ENCODE assay signal across 12 cellular contexts in genomic region chr2:161418275-161418714, GRCh38. TPM values are rescaled to one million over a fixed set of nuclear protein-coding genes. Genes with fewer than 3 reads are reported as not detected.
DNase-seq lines count a peak whose midpoint lies in the region; TF ChIP-seq lines count a peak whose summit lies in the region.
"Had no signal": no experiment of that assay in that cellular context is flagged by ENCODE, and none has a peak within 500 bp of the region (broad histone marks: within the 10 kb centered on the region; RNA-seq: fewer than 3 reads in every experiment).

No MANE protein-coding gene starts in this region.

- no peak overlapping the region for H3K23ac ChIP-seq in trophoblast cell (ENCODE audit: low read length)

- no peak overlapping the region for H4K91ac ChIP-seq in trophoblast cell (ENCODE audit: low read depth, low read length)

- H2BK5ac ChIP-seq in trophoblast cell (ENCODE audit: low read depth, low read length, poor library complexity): no peak overlapping the region

- TF ChIP-seq POLR2A in erythroblast (IDR thresholded peaks at IDR 0.05; ENCODE audit: low read length): no peak

- peaks cover 54% of the 10 kb centered on the region for H3K4me1 ChIP-seq in HUES6 (ENCODE audit: control insufficient read depth, insufficient read depth, low read length)
- peaks cover 6 to 11% of the 10 kb centered on the region in 2 experiments for H3K4me1 ChIP-seq in trophoblast cell (ENCODE audit: control insufficient read depth in 1 of 2, insufficient read depth in 2 of 2, low read length in 2 of 2)

- H3K36me3 ChIP-seq in HUES6 (ENCODE audit: control insufficient read depth, insufficient read depth, low read length) (no peaks in the 10 kb centered on the region), trophoblast cell (ENCODE audit: control insufficient read depth in 1 of 2, insufficient read depth in 2 of 2, low read length in 2 of 2) (no peaks in the 10 kb centered on the region)
- H3K36me3 ChIP-seq: esophagus muscularis mucosa had no signal

- no peak overlapping the region for H2BK12ac ChIP-seq in trophoblast cell (ENCODE audit: low read length)

- WGBS in trophoblast cell (ENCODE audit: extremely low coverage, insufficient coverage, insufficient read length): no CpG with 5 or more reads among the region's 15 CpGs

- no peak overlapping the region for H3K14ac ChIP-seq in trophoblast cell (ENCODE audit: low read length)

- no peak overlapping the region for H4K8ac ChIP-seq in trophoblast cell (ENCODE audit: low read depth, low read length)

- H3K9me3 ChIP-seq in HUES6 (ENCODE audit: control insufficient read depth, insufficient read depth, low read depth, low read length): no peaks in the 10 kb centered on the region
- H3K9me3 ChIP-seq in trophoblast cell (ENCODE audit: insufficient read depth, low read depth, low read length): peaks cover 4% of the 10 kb centered on the region
- H3K9me3 ChIP-seq: esophagus muscularis mucosa had no signal

- H3K4ac ChIP-seq in trophoblast cell (ENCODE audit: low read depth, low read length): no peak overlapping the region

- peak overlapping the region; percentile 70 for H3K4me2 ChIP-seq in trophoblast cell (ENCODE audit: low read length)

- H2AFZ ChIP-seq in trophoblast cell (ENCODE audit: insufficient read depth, low read length, poor library complexity): no peak overlapping the region

- H3K9ac ChIP-seq in HUES6 (ENCODE audit: low read length) (no peak overlapping the region), trophoblast cell (ENCODE audit: low read length) (no peak overlapping the region)

- H3K27ac ChIP-seq in HUES6 (ENCODE audit: low read depth, low read length) (no peak overlapping the region), coronary artery (no peak overlapping the region), trophoblast cell (ENCODE audit: low read depth, low read length) (no peak overlapping the region)
- H3K27ac ChIP-seq: esophagus muscularis mucosa had no signal

- no peak overlapping the region for H3K18ac ChIP-seq in trophoblast cell (ENCODE audit: low read length)

- peaks cover 2% of the 10 kb centered on the region for H3K79me1 ChIP-seq in trophoblast cell (ENCODE audit: low read length)

- H3K4me3 ChIP-seq in HUES6 (ENCODE audit: low read depth, low read length) (peak overlapping the region; percentile 70), coronary artery (peak overlapping the region; percentile 40), trophoblast cell (ENCODE audit: low read depth, low read length) (no peak overlapping the region)

- no peak overlapping the region for H2BK120ac ChIP-seq in trophoblast cell (ENCODE audit: insufficient read depth, low read length, poor library complexity)

- no peak for TF ChIP-seq CTCF in coronary artery (IDR thresholded peaks at IDR 0.05)

- H3K79me2 ChIP-seq in trophoblast cell (ENCODE audit: control insufficient read depth, insufficient read depth, low read length, poor library complexity): peaks cover 3% of the 10 kb centered on the region

- no peak overlapping the region for H4K12ac ChIP-seq in trophoblast cell (ENCODE audit: low read depth, low read length)

- peaks cover 100% of the 10 kb centered on the region for H3K27me3 ChIP-seq in HUES6 (ENCODE audit: control insufficient read depth, insufficient read depth, low read length)
- H3K27me3 ChIP-seq in trophoblast cell (ENCODE audit: insufficient read depth, low read length): peaks cover 82% of the 10 kb centered on the region

- no peak overlapping the region for H2AK5ac ChIP-seq in trophoblast cell (ENCODE audit: low read length)

- peak; percentile 34 for DNase-seq in NCI-H748 (lab: John Stamatoyannopoulos, UW; ENCODE audit: unreplicated experiment)
- no peak for DNase-seq in NCI-H748 treated with DMSO at 0.1 percent for 48 hours (lab: John Stamatoyannopoulos, UW)
- no peak for DNase-seq in coronary artery (ENCODE audit: low spot score)
- no peak for DNase-seq in trophoblast cell
- no peak for DNase-seq in erythroblast (lab: John Stamatoyannopoulos, UW)
- DNase-seq in D341Med (ENCODE audit: low spot score): no peak
- no peak for DNase-seq in GF-D8 (lab: John Stamatoyannopoulos, UW)
- DNase-seq: DND-41, immature natural killer cell, NCI-H774 had no signal

RNA-seq across cellular contexts. Expression of gene TBR1, which starts 2.2 kb away (rescaled TPM):
- polyA plus RNA-seq in trophoblast cell (2013): 0.21 and 0.28 TPM in 2 replicates
- polyA plus RNA-seq: immature natural killer cell had no signal
